23 cellular contexts compared by ENCODE assay signal in genomic region chr2:193315428-193316091, GRCh38.
DNase-seq lines count a peak whose midpoint lies in the region; ATAC-seq lines count a peak whose summit lies in the region.
"Had no signal": no experiment of that assay in that cellular context is flagged by ENCODE, and none has a peak within 500 bp of the region (broad histone marks: within the 10 kb centered on the region; RNA-seq: fewer than 3 reads in every experiment).

No MANE protein-coding gene starts in this region.

- H3K4me1 Mint-ChIP-seq in activated CD8-positive, alpha-beta T cell treated with anti-CD3 and anti-CD28 coated beads, Interleukin-2, amount 10 ng/mL, durations not matched to agents 7 days and 5 days (ENCODE audit: low read depth): no peaks in the 10 kb centered on the region

- CTCF ChIA-PET in activated CD8-positive, alpha-beta T cell treated with anti-CD3 and anti-CD28 coated beads, Interleukin-2, amount 10 ng/mL, durations not matched to agents 7 days and 5 days (lab: Charles Lee): no interaction called here

- DNase-seq in DMS79 treated with DMSO at 0.1 percent for 48 hours (lab: John Stamatoyannopoulos, UW): no peak
- DNase-seq in NCI-H1417 treated with DMSO at 0.1 percent for 48 hours (lab: John Stamatoyannopoulos, UW): no peak
- DNase-seq in activated CD8-positive, alpha-beta T cell treated with anti-CD3 and anti-CD28 coated beads, Interleukin-2, amount 10 ng/mL, durations not matched to agents 7 days and 5 days: no peak
- no peak for DNase-seq in activated CD4-positive, alpha-beta T cell treated with anti-CD3 and anti-CD28 coated beads for 4 hours
- DNase-seq: activated gamma-delta T cell treated with Interleukin-2 at 50 U/mL for 16 hours; activated T-cell treated with anti-CD3 and anti-CD28 coated beads, Interleukin-2, amount 50 U/mL, for 24 hours; body of pancreas; DND-41; HCEC 1CT; head of caudate nucleus; mucosa of descending colon; NCI-H1436; NCI-H2171; NCI-H524 treated with DMSO at 0.1 percent for 48 hours; nephron progenitor cell; ovary; SJCRH30; stimulated activated CD4-positive, alpha-beta T cell treated with anti-CD3 and anti-CD28 coated beads, Interleukin-4, amount 100 ng/mL, for 1 hour; stimulated activated naive CD4-positive, alpha-beta T cell had no signal

- H3K36me3 Mint-ChIP-seq in activated CD8-positive, alpha-beta T cell treated with anti-CD3 and anti-CD28 coated beads, Interleukin-2, amount 10 ng/mL, durations not matched to agents 7 days and 5 days (ENCODE audit: low read depth): no peaks in the 10 kb centered on the region

- no peaks in the 10 kb centered on the region for H3K9me3 Mint-ChIP-seq in activated CD8-positive, alpha-beta T cell treated with anti-CD3 and anti-CD28 coated beads, Interleukin-2, amount 10 ng/mL, durations not matched to agents 7 days and 5 days (ENCODE audit: insufficient read depth)
- H3K9me3 Mint-ChIP-seq: activated T-cell treated with anti-CD3 and anti-CD28 coated beads, Interleukin-2, amount 50 U/mL, for 24 hours; nephron progenitor cell had no signal

- POLR2A ChIA-PET in activated CD8-positive, alpha-beta T cell treated with anti-CD3 and anti-CD28 coated beads, Interleukin-2, amount 10 ng/mL, durations not matched to agents 7 days and 5 days (lab: Charles Lee): no interaction called here

- no peaks in the 10 kb centered on the region for H3K27me3 Mint-ChIP-seq in activated CD8-positive, alpha-beta T cell treated with anti-CD3 and anti-CD28 coated beads, Interleukin-2, amount 10 ng/mL, durations not matched to agents 7 days and 5 days (ENCODE audit: low read depth)
- H3K27me3 Mint-ChIP-seq: activated T-cell treated with anti-CD3 and anti-CD28 coated beads, Interleukin-2, amount 50 U/mL, for 24 hours had no signal

- H3K27ac Mint-ChIP-seq in activated CD8-positive, alpha-beta T cell treated with anti-CD3 and anti-CD28 coated beads, Interleukin-2, amount 10 ng/mL, durations not matched to agents 7 days and 5 days: no peak overlapping the region
- H3K27ac Mint-ChIP-seq: activated T-cell treated with anti-CD3 and anti-CD28 coated beads, Interleukin-2, amount 50 U/mL, for 24 hours; nephron progenitor cell had no signal

- ATAC-seq in GM18508 (IDR thresholded peaks at IDR 0.05; ENCODE audit: insufficient read depth, unreplicated experiment): peak; percentile 47
- ATAC-seq in GM19397 (IDR thresholded peaks at IDR 0.05; ENCODE audit: unreplicated experiment): peak; percentile 59
- peak; percentile 58 for ATAC-seq in HG02973 (IDR thresholded peaks at IDR 0.05; ENCODE audit: unreplicated experiment)
- peak; percentile 56 for ATAC-seq in HG03457 (IDR thresholded peaks at IDR 0.05; ENCODE audit: unreplicated experiment)
- ATAC-seq in activated CD8-positive, alpha-beta T cell treated with anti-CD3 and anti-CD28 coated beads, Interleukin-2, amount 10 ng/mL, durations not matched to agents 7 days and 5 days: no peak
- ATAC-seq: body of pancreas, mucosa of descending colon had no signal

- H3K4me3 Mint-ChIP-seq in activated CD8-positive, alpha-beta T cell treated with anti-CD3 and anti-CD28 coated beads, Interleukin-2, amount 10 ng/mL, durations not matched to agents 7 days and 5 days: no peak overlapping the region
- H3K4me3 Mint-ChIP-seq: activated T-cell treated with anti-CD3 and anti-CD28 coated beads, Interleukin-2, amount 50 U/mL, for 24 hours; nephron progenitor cell had no signal
